ENCODE assay signal across 22 cellular contexts in genomic region chr16:47777191-47777590, GRCh38.
DNase-seq lines count a peak whose midpoint lies in the region; ATAC-seq, FAIRE-seq and TF ChIP-seq lines count a peak whose summit lies in the region.
"Had no signal": no experiment of that assay in that cellular context is flagged by ENCODE, and none has a peak within 500 bp of the region (broad histone marks: within the 10 kb centered on the region; RNA-seq: fewer than 3 reads in every experiment).

No MANE protein-coding gene starts in this region.

- H3K36me3 Mint-ChIP-seq in activated CD8-positive, alpha-beta T cell treated with anti-CD3 and anti-CD28 coated beads for 36 hours (ENCODE audit: low read depth), result no peaks in the 10 kb centered on the region
- H3K36me3 Mint-ChIP-seq: CD4-positive, alpha-beta memory T cell had no signal

- peaks cover 6% of the 10 kb centered on the region for H3K27me3 Mint-ChIP-seq in activated CD8-positive, alpha-beta T cell treated with anti-CD3 and anti-CD28 coated beads for 36 hours

- TF ChIP-seq CTCF in astrocyte of the cerebellum (IDR thresholded peaks at IDR 0.05; ENCODE audit: low read depth, low read length, missing control alignments) (no peak), fibroblast of villous mesenchyme (IDR thresholded peaks at IDR 0.05; ENCODE audit: insufficient read depth, low read depth, low read length) (no peak)
- no peak for TF ChIP-seq CTCF in activated CD8-positive, alpha-beta T cell treated with anti-CD3 and anti-CD28 coated beads for 36 hours (IDR thresholded peaks at IDR 0.05)

- H3K9me3 Mint-ChIP-seq in activated CD8-positive, alpha-beta T cell treated with anti-CD3 and anti-CD28 coated beads for 36 hours, result no peaks in the 10 kb centered on the region

- CTCF ChIA-PET in activated CD8-positive, alpha-beta T cell treated with anti-CD3 and anti-CD28 coated beads for 36 hours (lab: Charles Lee), result no interaction called here

- no peak overlapping the region for H3K27ac Mint-ChIP-seq in activated CD8-positive, alpha-beta T cell treated with anti-CD3 and anti-CD28 coated beads for 36 hours

- no peak for ATAC-seq in activated CD8-positive, alpha-beta T cell treated with anti-CD3 and anti-CD28 coated beads for 36 hours
- ATAC-seq in GM18861 (IDR thresholded peaks at IDR 0.05; ENCODE audit: unreplicated experiment), result no peak
- ATAC-seq: left colon had no signal

- DNase-seq in AG08396 (ENCODE audit: low spot score), result peak; percentile 9
- DNase-seq in HT1080 (ENCODE audit: low read depth), result peak; percentile 77
- peak; percentile 19 for DNase-seq in astrocyte of the cerebellum (ENCODE audit: low read depth)
- peak; percentile 65 for DNase-seq in fibroblast of villous mesenchyme (ENCODE audit: low read depth)
- DNase-seq in DMS53 treated with DMSO at 0.1 percent for 48 hours (lab: John Stamatoyannopoulos, UW; ENCODE audit: unreplicated experiment), result no peak
- DNase-seq in activated CD8-positive, alpha-beta T cell treated with anti-CD3 and anti-CD28 coated beads for 36 hours, result no peak
- DNase-seq in RCC 7860 (ENCODE audit: low spot score), result no peak
- DNase-seq: activated CD4-positive, alpha-beta T cell treated with anti-CD3 and anti-CD28 coated beads, Interleukin-2, amount 50 U/mL, for 4 hours; activated naive CD4-positive, alpha-beta T cell; CD4-positive, alpha-beta memory T cell; cortex of kidney; DMS153; left colon; midbrain; NCI-H69; retina; T-helper 2 cell; WERI-Rb-1 had no signal

- POLR2A ChIA-PET in activated CD8-positive, alpha-beta T cell treated with anti-CD3 and anti-CD28 coated beads for 36 hours (lab: Charles Lee), result no interaction called here

- in situ Hi-C loops in astrocyte of the cerebellum (cut with HindIII; ENCODE audit: low sequenced_read_pairs), result no loop called here

- no peak overlapping the region for H3K4me3 Mint-ChIP-seq in activated CD8-positive, alpha-beta T cell treated with anti-CD3 and anti-CD28 coated beads for 36 hours

- H3K4me3 ChIP-seq in astrocyte of the cerebellum (ENCODE audit: low read depth, low read length) (no peak overlapping the region), fibroblast of villous mesenchyme (ENCODE audit: low read depth, low read length) (no peak overlapping the region)
- H3K4me3 ChIP-seq: ascending aorta, SJSA1 had no signal

- peaks cover 15% of the 10 kb centered on the region for H3K4me1 Mint-ChIP-seq in activated CD8-positive, alpha-beta T cell treated with anti-CD3 and anti-CD28 coated beads for 36 hours (ENCODE audit: low read depth)

- FAIRE-seq in RCC 7860 (lab: Jason Lieb, UNC), result no peak
- FAIRE-seq: endometrium had no signal

- intact Hi-C loops in activated CD8-positive, alpha-beta T cell treated with anti-CD3 and anti-CD28 coated beads for 36 hours (cut with micrococcal nuclease), result no loop called here

Comparison
In these comparisons a context has a peak if more than half of its experiments do, and no peak if none do; other contexts are left out.
1. DNase-seq: peak in AG08396 (single experiment), HT1080 (single experiment), astrocyte of the cerebellum (single experiment) and fibroblast of villous mesenchyme (single experiment); none in DMS53 treated with DMSO at 0.1 percent for 48 hours (single experiment), activated CD8-positive, alpha-beta T cell treated with anti-CD3 and anti-CD28 coated beads for 36 hours (single experiment) and RCC 7860 (single experiment).